Comparison of ENCODE assay signal across 13 cellular contexts in the genomic region with DNA sequence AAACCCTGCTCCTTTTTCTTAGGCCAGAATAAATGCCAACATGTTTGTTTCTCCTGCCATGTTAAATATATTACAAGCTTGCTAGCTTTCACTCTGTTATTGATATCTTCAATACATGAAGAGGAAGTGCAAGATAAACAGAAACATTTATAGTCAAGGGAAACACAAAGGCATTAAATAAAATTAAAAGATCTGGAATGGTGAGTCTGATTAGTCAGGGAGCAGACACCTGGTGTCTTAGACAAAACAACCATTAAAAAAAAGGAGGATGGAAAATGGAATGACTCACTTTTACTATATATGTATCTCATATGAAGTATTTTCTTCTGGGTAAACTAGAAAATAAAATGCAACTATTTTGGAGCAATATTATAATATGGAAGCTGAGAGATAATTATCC.
"Had no signal": no experiment of that assay in that cellular context is flagged by ENCODE, and none has a peak within 500 bp of the region (broad histone marks: within the 10 kb centered on the region; RNA-seq: fewer than 3 reads in every experiment).

No MANE protein-coding gene starts in this region.

- H3K27me3 Mint-ChIP-seq: activated naive CD4-positive, alpha-beta T cell treated with anti-CD3 and anti-CD28 coated beads, Interleukin-2, amount 10 ng/mL, durations not matched to agents 7 days and 5 days; T-helper 17 cell had no signal

- ATAC-seq: left cardiac atrium, lower lobe of right lung, right lobe of liver, T-helper 17 cell had no signal

- H3K9me3 Mint-ChIP-seq: activated naive CD4-positive, alpha-beta T cell treated with anti-CD3 and anti-CD28 coated beads, Interleukin-2, amount 10 ng/mL, durations not matched to agents 7 days and 5 days; activated T-helper 2 cell treated with anti-CD3 and anti-CD28 coated beads, Interferon-gamma antibody, Interleukin-2, Interleukin-4, amounts not matched to agents 10 μg/mL and 5 μg/mL and 100 μg/mL, durations not matched to agents 14 hours and 24 hours and 36 hours; mesothelial cell of epicardium; neural crest cell had no signal

- H3K27ac Mint-ChIP-seq: activated naive CD4-positive, alpha-beta T cell treated with anti-CD3 and anti-CD28 coated beads, Interleukin-2, amount 10 ng/mL, durations not matched to agents 7 days and 5 days; activated T-helper 2 cell treated with anti-CD3 and anti-CD28 coated beads, Interferon-gamma antibody, Interleukin-2, Interleukin-4, amounts not matched to agents 10 μg/mL and 5 μg/mL and 100 μg/mL, durations not matched to agents 14 hours and 24 hours and 36 hours; mesothelial cell of epicardium; T-helper 17 cell had no signal

- FAIRE-seq: astrocyte had no signal

- H3K36me3 Mint-ChIP-seq: mesothelial cell of epicardium had no signal

- DNase-seq: activated naive CD4-positive, alpha-beta T cell treated with anti-CD3 and anti-CD28 coated beads, Interleukin-2, amount 10 ng/mL, durations not matched to agents 7 days and 5 days; esophagus squamous epithelium; left cardiac atrium; lower lobe of right lung; right lobe of liver; stomach; T-helper 17 cell; testis; upper lobe of left lung had no signal

- H3K4me1 Mint-ChIP-seq: activated naive CD4-positive, alpha-beta T cell treated with anti-CD3 and anti-CD28 coated beads, Interleukin-2, amount 10 ng/mL, durations not matched to agents 7 days and 5 days had no signal

- H3K4me3 Mint-ChIP-seq: activated naive CD4-positive, alpha-beta T cell treated with anti-CD3 and anti-CD28 coated beads, Interleukin-2, amount 10 ng/mL, durations not matched to agents 7 days and 5 days; mesothelial cell of epicardium; neural crest cell; T-helper 17 cell had no signal
